Comparison of ENCODE assay signal across 19 cellular contexts in the genomic region with DNA sequence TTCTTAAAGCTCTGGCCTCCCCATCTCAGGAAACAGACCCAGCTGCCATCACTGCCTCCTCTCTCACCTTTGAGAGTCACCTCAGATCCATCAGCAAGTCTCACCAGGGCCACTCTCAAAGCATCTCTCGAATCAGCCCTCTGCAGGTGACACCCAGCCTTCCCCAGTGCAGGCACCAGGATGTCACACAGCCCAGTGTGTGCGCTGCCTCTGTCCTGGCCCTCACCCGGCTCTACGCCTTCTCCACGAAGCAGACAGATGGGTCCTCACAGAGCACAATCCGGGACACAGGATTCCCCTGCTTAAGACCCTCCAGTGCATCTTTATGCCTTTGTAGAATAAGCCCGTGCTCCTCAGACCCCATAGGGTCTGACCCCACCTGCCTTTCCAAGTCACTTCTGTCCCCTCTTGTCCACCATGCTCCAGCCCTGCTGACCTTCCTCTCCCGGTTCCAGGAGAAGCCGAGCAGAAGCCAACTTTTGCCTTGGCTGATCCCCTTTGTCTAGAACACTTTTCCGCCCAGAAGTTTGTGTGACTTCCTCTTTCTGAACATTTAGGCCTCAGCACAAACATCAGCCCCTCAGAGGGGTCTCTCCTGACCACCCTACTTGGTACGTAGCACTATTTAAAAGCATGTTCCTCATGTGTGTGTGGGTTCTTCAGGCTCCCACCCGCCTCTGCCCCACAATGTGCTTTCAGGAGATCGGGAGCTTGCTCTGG.
DNase-seq lines count a peak whose midpoint lies in the region; ATAC-seq, FAIRE-seq and TF ChIP-seq lines count a peak whose summit lies in the region.
"Had no signal": no experiment of that assay in that cellular context is flagged by ENCODE, and none has a peak within 500 bp of the region (broad histone marks: within the 10 kb centered on the region; RNA-seq: fewer than 3 reads in every experiment).

No MANE protein-coding gene starts in this region.

- no peak for TF ChIP-seq CTCF in coronary artery (IDR thresholded peaks at IDR 0.05)
- no peak for TF ChIP-seq CTCF in gastrocnemius medialis (IDR thresholded peaks at IDR 0.05 in 4 of 5, conservative IDR thresholded peaks at IDR 0.05 in 1 of 5)

- TF ChIP-seq POLR2A in GM12891 (IDR thresholded peaks at IDR 0.05; ENCODE audit: low read depth, low read length) (no peak), gastrocnemius medialis (IDR thresholded peaks at IDR 0.05) (no peak)

- H3K9me3 ChIP-seq in gastrocnemius medialis, result no peaks in the 10 kb centered on the region
- H3K9me3 ChIP-seq: tibial nerve had no signal

- H3K4me3 ChIP-seq in coronary artery (no peak overlapping the region), gastrocnemius medialis (no peak overlapping the region)
- H3K4me3 ChIP-seq: tibial nerve had no signal

- intact Hi-C loops in posterior vena cava (cut with DNase I), result loop anchor here in 1 of 2 donors (5.0 kb wide), 1 partner anchor 132 kb away; no protein-coding TSS in a partner anchor
- intact Hi-C loops in gastrocnemius medialis (cut with DNase I; ENCODE audit: low total_unique reads), result no loop called here

- DNase-seq in NCI-H82 (lab: John Stamatoyannopoulos, UW) (peak; percentile 50), NCI-H82 treated with DMSO at 0.1 percent for 48 hours (lab: John Stamatoyannopoulos, UW; ENCODE audit: unreplicated experiment) (no peak), GM12891 (ENCODE audit: insufficient read length, low spot score) (no peak), coronary artery (ENCODE audit: low spot score) (peak; percentile 40), posterior vena cava (ENCODE audit: low spot score) (peak; percentile 43), gastrocnemius medialis (no peak), G401 (ENCODE audit: low spot score) (no peak)
- DNase-seq: 8988T; anterior cingulate cortex; Calu3; effector CD8-positive, alpha-beta T cell; EL; left cardiac atrium; mesendoderm; NCI-H1436 had no signal

- H3K27ac ChIP-seq in coronary artery, result no peak overlapping the region
- no peak overlapping the region for H3K27ac ChIP-seq in gastrocnemius medialis
- H3K27ac ChIP-seq: tibial nerve had no signal

- ATAC-seq in GM18870 (IDR thresholded peaks at IDR 0.05; ENCODE audit: unreplicated experiment), result no peak
- no peak for ATAC-seq in gastrocnemius medialis
- ATAC-seq: left cardiac atrium had no signal

- no peak for FAIRE-seq in GM12891 (lab: Jason Lieb, UNC)
- FAIRE-seq: GM18507, TTC549 had no signal

- H3K4me1 ChIP-seq in gastrocnemius medialis, result peaks cover 8 to 17% of the 10 kb centered on the region in 2 donors

- in situ Hi-C loops in gastrocnemius medialis (cut with MboI; ENCODE audit: low sequenced_read_pairs in 4 of 4) (no loop called here), G401 (cut with HindIII; ENCODE audit: low sequenced_read_pairs) (no loop called here)

- no peaks in the 10 kb centered on the region for H3K36me3 ChIP-seq in gastrocnemius medialis

- H3K27me3 ChIP-seq in gastrocnemius medialis, result no peaks in the 10 kb centered on the region
- H3K27me3 ChIP-seq: tibial nerve had no signal

TF ChIP-seq in GM12891, 5 proteins besides CTCF, POLR2A, EP300 and RAD21:
- TF ChIP-seq SPI1 (IDR thresholded peaks at IDR 0.05; ENCODE audit: low read depth, low read length), result peak; percentile 73
- TF ChIP-seq POLR2AphosphoS5 (IDR thresholded peaks at IDR 0.05; ENCODE audit: low read depth, low read length), result no peak
TF ChIP-seq in GM12891: peak in this region for 1.

Comparison
In these comparisons a context has a peak if more than half of its experiments do, and no peak if none do; other contexts are left out.
1. DNase-seq: peak in NCI-H82 (single experiment), coronary artery (single experiment) and posterior vena cava (single experiment); none in NCI-H82 treated with DMSO at 0.1 percent for 48 hours (single experiment), GM12891 (single experiment), gastrocnemius medialis (0 of 2) and G401 (single experiment).